Comparison of ENCODE assay signal across 7 cellular contexts in the genomic region with DNA sequence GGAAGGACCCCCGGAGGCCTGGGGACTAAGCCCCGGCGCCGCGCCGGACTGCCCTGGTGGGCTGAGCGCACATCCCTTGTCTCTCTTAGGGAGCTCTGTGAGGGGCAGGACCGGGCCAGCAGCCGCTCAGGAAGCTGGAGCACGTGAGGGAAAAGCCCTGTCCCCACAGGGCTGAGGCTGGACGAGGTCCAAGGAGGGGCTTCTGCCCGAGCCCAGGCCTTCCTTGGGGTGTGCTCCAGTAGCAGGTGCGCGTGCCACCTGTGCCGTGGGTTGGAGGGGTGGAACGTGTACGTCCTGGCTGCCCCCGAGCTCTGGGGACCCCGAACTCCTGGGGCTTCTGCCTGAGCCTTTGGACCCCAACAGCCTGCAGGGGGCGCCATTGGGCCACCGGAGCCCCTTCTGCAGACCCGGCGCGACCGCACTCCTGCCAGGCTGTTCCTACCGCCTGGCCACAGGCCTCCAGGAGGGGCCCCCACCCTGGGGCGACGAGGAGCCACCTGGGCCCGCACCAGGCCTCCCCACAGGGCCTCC. TPM values are rescaled to one million over a fixed set of nuclear protein-coding genes. Genes with fewer than 3 reads are reported as not detected.
DNase-seq lines count a peak whose midpoint lies in the region; ATAC-seq and TF ChIP-seq lines count a peak whose summit lies in the region.

No MANE protein-coding gene starts in this region.

- H3K9me3 ChIP-seq in adrenal gland (replicated peaks in 1 of 3), result no peaks in the 10 kb centered on the region
- no peaks in the 10 kb centered on the region for H3K9me3 ChIP-seq in right cardiac atrium (ENCODE audit: control insufficient read depth, low read length)
- H3K9me3 ChIP-seq in spleen, result no peaks in the 10 kb centered on the region

- H3K27ac ChIP-seq in adrenal gland (no peak overlapping the region), right cardiac atrium (ENCODE audit: low read length) (no peak overlapping the region), spleen (no peak overlapping the region)

- 3 to 10% (median 6%) methylated on average over 6 to 29 of the region's 29 CpGs for WGBS in adrenal gland, 4 donors
- WGBS in right cardiac atrium, result 4% methylated on average over 29 of the region's 29 CpGs
- WGBS in spleen, 5 donors, result 0 to 4% (median 3%) methylated on average over 15 to 29 of the region's 29 CpGs

- TF ChIP-seq POLR2A in adrenal gland (IDR thresholded peaks at IDR 0.05), result no peak
- TF ChIP-seq POLR2A in spleen (IDR thresholded peaks at IDR 0.05), result no peak

- H3K4me1 ChIP-seq in adrenal gland (replicated peaks in 1 of 2) (peaks cover 0 to 3% of the 10 kb centered on the region in 2 donors), right cardiac atrium (ENCODE audit: control insufficient read depth, insufficient read depth, low read length) (no peaks in the 10 kb centered on the region), spleen (peaks cover 22 to 39% (median 29%) of the 10 kb centered on the region in 6 donors)

- H3K27me3 ChIP-seq in adrenal gland (peaks cover 4% of the 10 kb centered on the region), right cardiac atrium (ENCODE audit: control insufficient read depth, insufficient read depth) (no peaks in the 10 kb centered on the region), spleen (replicated peaks in 1 of 7) (peaks cover 0 to 32% (median 0%) of the 10 kb centered on the region in 7 donors)

- intact Hi-C loops in adrenal gland (cut with DNase I) (loop anchor here (2.0 to 5.0 kb wide), 3 partner anchors 58 to 154 kb away; no protein-coding TSS in a partner anchor), right cardiac atrium (cut with DNase I) (loop anchor here in 2 of 4 donors (2.0 to 5.0 kb wide), 2 partner anchors 60 to 149 kb away; no protein-coding TSS in a partner anchor), spleen (cut with DNase I; ENCODE audit: low total_unique reads) (loop anchor here (5.0 kb wide), 2 partner anchors 64 to 149 kb away; no protein-coding TSS in a partner anchor)

- DNase-seq in NCI-H1092 (lab: John Stamatoyannopoulos, UW) (peak; percentile 63), T-helper 2 cell (peak; percentile 50 to 77 (median 68)), adrenal gland (peak; percentile 69 to 86 (median 78)), right cardiac atrium (peak; percentile 79 to 91 (median 89)), spleen (peak; percentile 92)

- peak; percentile 92 for TF ChIP-seq CTCF in GM12875 (IDR thresholded peaks at IDR 0.05; ENCODE audit: borderline replicate concordance, insufficient read depth, low read depth, low read length)
- TF ChIP-seq CTCF in adrenal gland (IDR thresholded peaks at IDR 0.05), result peak; percentile 66 to 86 (median 76)
- TF ChIP-seq CTCF in spleen (IDR thresholded peaks at IDR 0.05 in 8 of 11, conservative IDR thresholded peaks at IDR 0.05 in 3 of 11), result peak; percentile 63 to 91 (median 80)

- H3K36me3 ChIP-seq in adrenal gland (replicated peaks in 1 of 2), result no peaks in the 10 kb centered on the region
- H3K36me3 ChIP-seq in spleen, result peaks cover 4 to 26% (median 14%) of the 10 kb centered on the region in 6 donors

- peak; percentile 26 to 38 for ATAC-seq in right cardiac atrium
- no peak for ATAC-seq in GM21529 (IDR thresholded peaks at IDR 0.05; ENCODE audit: unreplicated experiment)

- H3K4me3 ChIP-seq in GM12875 (ENCODE audit: low read depth, low read length) (no peak overlapping the region), adrenal gland (no peak overlapping the region), right cardiac atrium (ENCODE audit: low read length) (no peak overlapping the region), spleen (peak overlapping the region in 1 of 8 donors; percentile 18)

RNA-seq across cellular contexts. Expression of a gene that starts 27.2 kb away (rescaled TPM):
- total RNA-seq in adrenal gland, result 10 to 100 TPM in 7 of 8 donors, 1 to 10 TPM in 1; 8.1 to 26.5 (median 11.4) TPM
- polyA plus RNA-seq in adrenal gland, result 10 to 100 TPM in 2 of 3 donors, 1 to 10 TPM in 1; 5.5 to 21.1 (median 19.7) TPM
- 10 to 100 TPM in 1 of 4 donors, 1 to 10 TPM in 3; 4.1 to 10.8 (median 6.5) TPM for total RNA-seq in right cardiac atrium
- polyA plus RNA-seq in right cardiac atrium, result 6.3 TPM
- total RNA-seq in spleen, result 10 to 100 TPM; 33.3 to 84.4 (median 56.5) TPM
- polyA plus RNA-seq in spleen, result 10 to 100 TPM; 49.7 to 56.6 (median 50.3) TPM

RNA-seq across cellular contexts. Expression of a gene that starts 27.4 kb away (rescaled TPM):
- 100 to 1,000 TPM in 1 of 8 donors, 10 to 100 TPM in 7; 29.0 to 119 (median 59.7) TPM for total RNA-seq in adrenal gland
- 10 to 100 TPM; 14.9 to 45.0 (median 43.5) TPM for polyA plus RNA-seq in adrenal gland
- 10 to 100 TPM; 43.0 to 59.2 (median 48.0) TPM for total RNA-seq in right cardiac atrium
- polyA plus RNA-seq in right cardiac atrium, result 59.1 TPM
- 10 to 100 TPM; 24.2 to 51.0 (median 34.7) TPM for total RNA-seq in spleen
- 10 to 100 TPM; 17.2 to 32.7 (median 21.9) TPM for polyA plus RNA-seq in spleen

RNA-seq across cellular contexts. Expression of a gene that starts 36.4 kb away (rescaled TPM):
- 10 to 100 TPM; 29.2 to 53.2 (median 38.1) TPM for total RNA-seq in adrenal gland
- polyA plus RNA-seq in adrenal gland, result 10 to 100 TPM; 19.0 to 81.0 (median 24.6) TPM
- 10 to 100 TPM; 13.4 to 16.1 (median 14.8) TPM for total RNA-seq in right cardiac atrium
- polyA plus RNA-seq in right cardiac atrium, result 12.2 TPM
- 10 to 100 TPM; 29.0 to 52.0 (median 34.4) TPM for total RNA-seq in spleen
- 10 to 100 TPM; 24.0 to 41.9 (median 35.0) TPM for polyA plus RNA-seq in spleen

RNA-seq across cellular contexts. Expression of a gene that starts 44.6 kb away (rescaled TPM):
- total RNA-seq in adrenal gland, result 1 to 10 TPM in 6 of 8 donors, under 1 TPM in 2; 0.78 to 4.4 (median 1.9) TPM
- 1 to 10 TPM in 2 of 3 donors, under 1 TPM in 1; 0.11 to 4.7 (median 2.1) TPM for polyA plus RNA-seq in adrenal gland
- total RNA-seq in right cardiac atrium, result 10 to 100 TPM in 1 of 4 donors, 1 to 10 TPM in 3; 6.4 to 17.5 (median 8.8) TPM
- 4.5 TPM for polyA plus RNA-seq in right cardiac atrium
- 1 to 10 TPM; 1.6 to 7.5 (median 4.0) TPM for total RNA-seq in spleen
- 1 to 10 TPM; 1.0 to 4.8 (median 1.5) TPM for polyA plus RNA-seq in spleen
